4 cellular contexts compared by ENCODE assay signal in genomic region chr3:173183022-173183421, GRCh38. TPM values are rescaled to one million over a fixed set of nuclear protein-coding genes. Genes with fewer than 3 reads are reported as not detected.
"Had no signal": no experiment of that assay in that cellular context is flagged by ENCODE, and none has a peak within 500 bp of the region (broad histone marks: within the 10 kb centered on the region; RNA-seq: fewer than 3 reads in every experiment).

No MANE protein-coding gene starts in this region.

RNA-seq across cellular contexts. Expression of gene SPATA16, which starts 42.0 kb away (rescaled TPM):
- total RNA-seq: LHCN-M2, M059J, MCF 10A, NCI-H460 had no signal
